ENCODE assay signal across 1 cellular context in genomic region chr6:13988908-13989307, GRCh38.
TF ChIP-seq lines count a peak whose summit lies in the region.

No MANE protein-coding gene starts in this region.

TF ChIP-seq in SK-N-SH treated with all-trans-retinoic acid at 6 μM for 48 hours, 23 proteins besides CTCF, POLR2A, EP300 and RAD21 (continued from another document):
- TF ChIP-seq TCF4 (CRISPR knock-in tag; IDR thresholded peaks at IDR 0.05; ENCODE audit: borderline replicate concordance) (no peak), ZFP30 (CRISPR knock-in tag; IDR thresholded peaks at IDR 0.05) (no peak), TOX (CRISPR knock-in tag; IDR thresholded peaks at IDR 0.05; ENCODE audit: borderline replicate concordance) (no peak), ZNF565 (CRISPR knock-in tag; conservative IDR thresholded peaks at IDR 0.05; ENCODE audit: low read depth) (no peak), POU6F1 (CRISPR knock-in tag; IDR thresholded peaks at IDR 0.05; ENCODE audit: borderline replicate concordance, low read depth) (no peak), BACH2 (CRISPR knock-in tag; IDR thresholded peaks at IDR 0.05; ENCODE audit: borderline replicate concordance) (no peak), ZNF8 (CRISPR knock-in tag; IDR thresholded peaks at IDR 0.05) (no peak)
